In genomic region chr19:13953021-13953531, GRCh38 we compare ENCODE assay signal across 8 cellular contexts. TPM values are rescaled to one million over a fixed set of nuclear protein-coding genes. Genes with fewer than 3 reads are reported as not detected.
A peak's percentile ranks its signal among the peaks of the same experiment; 100 is the strongest.
DNase-seq lines count a peak whose midpoint lies in the region; ATAC-seq, FAIRE-seq and TF ChIP-seq lines count a peak whose summit lies in the region.

No MANE protein-coding gene starts in this region.

- no peak for TF ChIP-seq CTCF in WI38 (IDR thresholded peaks at IDR 0.05; ENCODE audit: low read depth, low read length)
- TF ChIP-seq CTCF in fibroblast of pulmonary artery (IDR thresholded peaks at IDR 0.05; ENCODE audit: low read length, missing control alignments) = no peak
- TF ChIP-seq CTCF in neural crest cell (conservative IDR thresholded peaks at IDR 0.05) = no peak

- peak overlapping the region; percentile 65 for H3K4me3 ChIP-seq in WI38 (ENCODE audit: low read depth, low read length)
- H3K4me3 ChIP-seq in fibroblast of pulmonary artery (replicated peaks; ENCODE audit: low read depth, low read length) = peak overlapping the region; percentile 75

- peak overlapping the region; percentile 90 for H3K4me3 Mint-ChIP-seq in neural crest cell

- no peaks in the 10 kb centered on the region for H3K9me3 Mint-ChIP-seq in neural crest cell

- no peak for TF ChIP-seq POLR2A in GM12892 (IDR thresholded peaks at IDR 0.05; ENCODE audit: low read depth, low read length)

- FAIRE-seq in GM12892 (lab: Jason Lieb, UNC) = no peak

- peak overlapping the region; percentile 67 for H3K27ac Mint-ChIP-seq in neural crest cell (ENCODE audit: unreplicated experiment)

- H3K4me1 Mint-ChIP-seq in neural crest cell = peaks cover 15% of the 10 kb centered on the region

- peak; percentile 9 for ATAC-seq in Right ventricle myocardium inferior

- intact Hi-C loops in Right ventricle myocardium inferior (cut with DNase I) = loop anchor here (2.0 kb wide), 2 partner anchors 46 to 54 kb away; partner anchors contain the start of genes BRME1, CC2D1A and RFX1
- intact Hi-C loops in cardiac septum (cut with DNase I) = loop anchor here (2.0 to 5.0 kb wide), 2 partner anchors 46 to 54 kb away; partner anchors contain the start of genes BRME1, CC2D1A and RFX1

- H3K27me3 Mint-ChIP-seq in neural crest cell (ENCODE audit: low read depth) = no peaks in the 10 kb centered on the region

- no peaks in the 10 kb centered on the region for H3K36me3 Mint-ChIP-seq in neural crest cell (ENCODE audit: low read depth)

- DNase-seq in Right ventricle myocardium inferior (ENCODE audit: missing footprints) (no peak), cardiac septum (ENCODE audit: low spot score) (no peak), fibroblast of pulmonary artery (ENCODE audit: low read depth) (peak; percentile 42), neural crest cell (ENCODE audit: low read depth, low spot score) (no peak), NCI-H2171 treated with DMSO at 0.1 percent for 48 hours (lab: John Stamatoyannopoulos, UW) (no peak), GM19238 (ENCODE audit: insufficient read length, low spot score) (no peak), GM12892 (ENCODE audit: insufficient read length) (no peak)

RNA-seq across cellular contexts. Expression of gene DCAF15, which starts 0.8 kb away (rescaled TPM):
- total RNA-seq in Right ventricle myocardium inferior = 18.0 TPM
- total RNA-seq in cardiac septum = 17.0 TPM
- total RNA-seq in neural crest cell = 83.5 and 85.6 TPM in 2 replicates
- polyA plus RNA-seq in GM12892 (2012; ENCODE audit: missing spikeins) = 17.4 TPM

RNA-seq across cellular contexts. Expression of gene PODNL1, which starts 14.9 kb away (rescaled TPM):
- total RNA-seq in Right ventricle myocardium inferior (2.5 TPM), cardiac septum (3.5 TPM), neural crest cell (0.14 and 0.42 TPM in 2 replicates)
- polyA plus RNA-seq in GM12892 (2012; ENCODE audit: missing spikeins) = 0.61 TPM

RNA-seq across cellular contexts. Expression of gene CC2D1A, which starts 47.1 kb away (rescaled TPM):
- 18.7 TPM for total RNA-seq in Right ventricle myocardium inferior
- total RNA-seq in cardiac septum = 19.5 TPM
- total RNA-seq in neural crest cell = 31.7 and 32.4 TPM in 2 replicates
- polyA plus RNA-seq in GM12892 (2012; ENCODE audit: missing spikeins) = 10.4 TPM

RNA-seq across cellular contexts. Expression of gene BRME1, which starts 47.2 kb away (rescaled TPM):
- total RNA-seq in Right ventricle myocardium inferior (0.76 TPM), cardiac septum (0.35 TPM), neural crest cell (15.0 and 15.1 TPM in 2 replicates)
- polyA plus RNA-seq in GM12892 (2012; ENCODE audit: missing spikeins) = 0.40 TPM

RNA-seq across cellular contexts. Expression of gene RFX1, which starts 53.0 kb away (rescaled TPM):
- total RNA-seq in Right ventricle myocardium inferior (15.4 TPM), cardiac septum (13.4 TPM), neural crest cell (17.6 and 19.9 TPM in 2 replicates)
- polyA plus RNA-seq in GM12892 (2012; ENCODE audit: missing spikeins) = 0.66 TPM
